In the genomic region with DNA sequence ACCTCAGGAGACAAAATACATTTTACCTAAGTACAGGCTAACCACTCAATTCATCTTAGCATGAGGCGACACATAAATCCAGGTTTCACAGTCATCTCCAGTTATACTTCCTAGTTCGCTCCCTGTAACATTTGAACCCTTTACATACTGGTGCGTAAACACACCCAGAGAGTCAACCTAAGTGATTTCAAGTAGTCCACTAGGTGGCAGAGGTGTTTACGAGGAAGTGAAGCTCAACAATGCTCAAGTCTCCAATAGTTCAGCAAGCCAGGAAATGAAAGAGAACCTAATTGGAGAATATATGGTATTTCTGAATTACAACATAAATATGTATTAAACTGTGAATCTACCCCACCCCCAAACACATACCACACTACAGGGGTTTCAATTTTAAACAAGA, we compare ENCODE assay signal across 14 cellular contexts.
DNase-seq lines count a peak whose midpoint lies in the region; ATAC-seq, FAIRE-seq and TF ChIP-seq lines count a peak whose summit lies in the region.
"Had no signal": no experiment of that assay in that cellular context is flagged by ENCODE, and none has a peak within 500 bp of the region (broad histone marks: within the 10 kb centered on the region; RNA-seq: fewer than 3 reads in every experiment).

No MANE protein-coding gene starts in this region.

- H3K4me1 ChIP-seq in A549 (no peaks in the 10 kb centered on the region), smooth muscle cell (ENCODE audit: low read depth) (peaks cover 4% of the 10 kb centered on the region), aorta (ENCODE audit: control insufficient read depth in 1 of 2, insufficient read depth in 2 of 2, low read length in 2 of 2) (no peaks in the 10 kb centered on the region)
- H3K4me1 ChIP-seq: colonic mucosa, transverse colon had no signal

- H3K27me3 Mint-ChIP-seq in chondrocyte (ENCODE audit: low read depth): no peaks in the 10 kb centered on the region

- no peak for TF ChIP-seq RAD21 in A549 (conservative IDR thresholded peaks at IDR 0.05 in 1 of 2, IDR thresholded peaks at IDR 0.05 in 1 of 2)

- no peak overlapping the region for H3K27ac Mint-ChIP-seq in chondrocyte (ENCODE audit: unreplicated experiment)

- H3K4me1 Mint-ChIP-seq in chondrocyte (ENCODE audit: low read depth): no peaks in the 10 kb centered on the region

- POLR2A ChIA-PET in A549 (lab: Yijun Ruan, JAX): no interaction called here

- peak; percentile 4 to 52 for DNase-seq in A549 (ENCODE audit: low read depth in 1 of 2, low spot score in 1 of 2)
- DNase-seq in NCI-H460 (ENCODE audit: extremely low read depth, low read depth): peak; percentile 22
- no peak for DNase-seq in chondrocyte (ENCODE audit: low spot score)
- no peak for DNase-seq in smooth muscle cell (lab: John Stamatoyannopoulos, UW; ENCODE audit: unreplicated experiment)
- no peak for DNase-seq in mesenteric fat pad (ENCODE audit: low spot score)
- no peak for DNase-seq in HTR-8/SVneo (ENCODE audit: insufficient read length, low spot score)
- DNase-seq in aorta: no peak
- DNase-seq: Calu3; colonic mucosa; NCI-H1048; stimulated activated CD4-positive, alpha-beta T cell treated with anti-CD3 and anti-CD28 coated beads, Interleukin-2, amount 100 ng/mL, for 48 hours; T-helper 1 cell; transverse colon had no signal

- FAIRE-seq in A549 (lab: Jason Lieb, UNC): peak; percentile 28
- FAIRE-seq in HTR-8/SVneo (lab: Jason Lieb, UNC): no peak

- H3K4me3 ChIP-seq in A549 (no peak overlapping the region), smooth muscle cell (no peak overlapping the region), aorta (ENCODE audit: low read length in 2 of 2) (no peak overlapping the region)
- H3K4me3 ChIP-seq: colonic mucosa, transverse colon had no signal

- H3K79me2 ChIP-seq in smooth muscle cell (ENCODE audit: low read depth): no peaks in the 10 kb centered on the region

- no peak overlapping the region for H2AFZ ChIP-seq in smooth muscle cell (ENCODE audit: low read depth)

- no peaks in the 10 kb centered on the region for H3K36me3 ChIP-seq in smooth muscle cell (ENCODE audit: low read depth)
- H3K36me3 ChIP-seq in aorta (ENCODE audit: control insufficient read depth in 1 of 2, insufficient read depth in 2 of 2, low read length in 1 of 2): no peaks in the 10 kb centered on the region
- H3K36me3 ChIP-seq: colonic mucosa, transverse colon had no signal

- ATAC-seq in A549: peak in 1 of 2 experiments; percentile 53; a peak in 3 of 6 replicates
- ATAC-seq in aorta (ENCODE audit: low FRiP score): no peak

- H4K20me1 ChIP-seq in smooth muscle cell (ENCODE audit: low read depth): no peaks in the 10 kb centered on the region

- H3K27ac ChIP-seq in A549 (no peak overlapping the region), smooth muscle cell (ENCODE audit: low read depth) (no peak overlapping the region), aorta (ENCODE audit: low read depth in 1 of 2, low read length in 2 of 2) (no peak overlapping the region)
- H3K27ac ChIP-seq: colonic mucosa, transverse colon had no signal

- TF ChIP-seq POLR2A in A549 (IDR thresholded peaks at IDR 0.05; ENCODE audit: low read length): no peak

- H3K9me3 Mint-ChIP-seq in chondrocyte (ENCODE audit: low read depth): peaks cover 14% of the 10 kb centered on the region

- H3K9me3 ChIP-seq in A549: no peaks in the 10 kb centered on the region
- H3K9me3 ChIP-seq in smooth muscle cell (replicated peaks; ENCODE audit: low read depth): no peaks in the 10 kb centered on the region
- no peaks in the 10 kb centered on the region for H3K9me3 ChIP-seq in aorta (ENCODE audit: control insufficient read depth, low read length)
- H3K9me3 ChIP-seq: colonic mucosa, transverse colon had no signal

- intact Hi-C loops in aorta (cut with DNase I): no loop called here

- H3K4me3 Mint-ChIP-seq in chondrocyte (ENCODE audit: unreplicated experiment): no peak overlapping the region

- no peak overlapping the region for H3K9ac ChIP-seq in smooth muscle cell (ENCODE audit: low read depth)

- 44% methylated on average over 4 of the region's 4 CpGs for WGBS in A549 (ENCODE audit: missing lambda C conversion rate)
- WGBS in smooth muscle cell (ENCODE audit: low lambda C conversion rate): 82% methylated on average over 4 of the region's 4 CpGs
- 86 to 89% methylated on average over 4 of the region's 4 CpGs for WGBS in aorta, 2 donors

- H3K36me3 Mint-ChIP-seq in chondrocyte (ENCODE audit: low read depth): no peaks in the 10 kb centered on the region

- no peaks in the 10 kb centered on the region for H3F3A ChIP-seq in smooth muscle cell (ENCODE audit: low read depth)

- TF ChIP-seq CTCF in A549 (IDR thresholded peaks at IDR 0.05): no peak; the same call in 1 of the 3 replicates
- peak; percentile 42; the same call in 2 of the 3 replicates for TF ChIP-seq CTCF in GM12872 (IDR thresholded peaks at IDR 0.05; ENCODE audit: insufficient read depth, low read depth, low read length)
- TF ChIP-seq CTCF in chondrocyte (IDR thresholded peaks at IDR 0.05): peak; percentile 34
- TF ChIP-seq CTCF in smooth muscle cell (IDR thresholded peaks at IDR 0.05; ENCODE audit: borderline replicate concordance, insufficient read depth, poor library complexity, severe bottlenecking): no peak

- no peaks in the 10 kb centered on the region for H3K27me3 ChIP-seq in smooth muscle cell (ENCODE audit: low read depth)
- H3K27me3 ChIP-seq in aorta (ENCODE audit: control insufficient read depth in 1 of 2, insufficient read depth in 2 of 2, low read length in 1 of 2): no peaks in the 10 kb centered on the region
- H3K27me3 ChIP-seq: colonic mucosa, transverse colon had no signal

- H3K4me2 ChIP-seq in A549 (no peak overlapping the region), smooth muscle cell (no peak overlapping the region)

- TF ChIP-seq EP300 in A549 (IDR thresholded peaks at IDR 0.05): no peak

- CTCF ChIA-PET in A549 (lab: Yijun Ruan, JAX): interaction anchor here (1.0 kb wide), 1 partner anchor 59 kb away, joined by 5 read pairs; no protein-coding TSS in a partner anchor

TF ChIP-seq in A549, 52 proteins besides CTCF, POLR2A, EP300 and RAD21:
- no peak for TF ChIP-seq RARB (CRISPR knock-in tag; IDR thresholded peaks at IDR 0.05)
- no peak for TF ChIP-seq BHLHE40 (IDR thresholded peaks at IDR 0.05; ENCODE audit: low read depth, low read length)
- TF ChIP-seq RFX5 (IDR thresholded peaks at IDR 0.05): no peak
- no peak for TF ChIP-seq HOXB13 (CRISPR knock-in tag; IDR thresholded peaks at IDR 0.05; ENCODE audit: low read depth)
- no peak for TF ChIP-seq RCOR1 (IDR thresholded peaks at IDR 0.05; ENCODE audit: low read depth, low read length)
- no peak for TF ChIP-seq EHF (CRISPR knock-in tag; IDR thresholded peaks at IDR 0.05)
- no peak for TF ChIP-seq USF2 (IDR thresholded peaks at IDR 0.05)
- no peak for TF ChIP-seq KDM1A (IDR thresholded peaks at IDR 0.05; ENCODE audit: low read depth)
- TF ChIP-seq MYC (IDR thresholded peaks at IDR 0.05; ENCODE audit: borderline replicate concordance, low read length): no peak
- TF ChIP-seq, protein P1, sequence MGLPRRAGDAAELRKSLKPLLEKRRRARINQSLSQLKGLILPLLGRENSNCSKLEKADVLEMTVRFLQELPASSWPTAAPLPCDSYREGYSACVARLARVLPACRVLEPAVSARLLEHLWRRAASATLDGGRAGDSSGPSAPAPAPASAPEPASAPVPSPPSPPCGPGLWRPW (IDR thresholded peaks at IDR 0.05): no peak
- TF ChIP-seq ZFP36 (IDR thresholded peaks at IDR 0.05; ENCODE audit: borderline replicate concordance, partially characterized antibody): no peak
- no peak for TF ChIP-seq GATA3 (IDR thresholded peaks at IDR 0.05; ENCODE audit: borderline replicate concordance)
- TF ChIP-seq ZNF302 (CRISPR knock-in tag; IDR thresholded peaks at IDR 0.05): no peak
- no peak for TF ChIP-seq CHD4 (IDR thresholded peaks at IDR 0.05; ENCODE audit: borderline replicate concordance)
- no peak for TF ChIP-seq ESRRA (IDR thresholded peaks at IDR 0.05; ENCODE audit: borderline replicate concordance, low read length)

Comparison
In these comparisons a context has a peak if more than half of its experiments do, and no peak if none do; other contexts are left out.
1. DNase-seq: peak in A549 (2 of 2) and NCI-H460 (single experiment); none in chondrocyte (single experiment), smooth muscle cell (single experiment), mesenteric fat pad (single experiment), HTR-8/SVneo (single experiment) and aorta (0 of 2).
2. CTCF ChIP-seq: peak in GM12872 (single experiment) and chondrocyte (single experiment); none in A549 (single experiment) and smooth muscle cell (single experiment).